Comparison of ENCODE assay signal across 15 cellular contexts in genomic region chr6:44404022-44404714, GRCh38. TPM values are rescaled to one million over a fixed set of nuclear protein-coding genes. Genes with fewer than 3 reads are reported as not detected.
DNase-seq lines count a peak whose midpoint lies in the region; ATAC-seq and TF ChIP-seq lines count a peak whose summit lies in the region.
"Had no signal": no experiment of that assay in that cellular context is flagged by ENCODE, and none has a peak within 500 bp of the region (broad histone marks: within the 10 kb centered on the region; RNA-seq: fewer than 3 reads in every experiment).

No MANE protein-coding gene starts in this region.

- no peaks in the 10 kb centered on the region for H3K4me1 Mint-ChIP-seq in endothelial cell (ENCODE audit: unreplicated experiment)
- H3K4me1 Mint-ChIP-seq in stimulated activated effector memory CD8-positive, alpha-beta T cell treated with anti-CD3 and anti-CD28 coated beads, Interleukin-12 subunit alpha, Interleukin-12 subunit beta, amount 100 ng/mL, for 72 hours = peaks cover 48% of the 10 kb centered on the region
- H3K4me1 Mint-ChIP-seq: H9 had no signal

- TF ChIP-seq CTCF in HEK293 (tag by site-specific recombination; IDR thresholded peaks at IDR 0.05) = no peak
- no peak for TF ChIP-seq CTCF in endothelial cell (IDR thresholded peaks at IDR 0.05; ENCODE audit: unreplicated experiment)

- no peaks in the 10 kb centered on the region for H3K4me1 ChIP-seq in HEK293 (ENCODE audit: control insufficient read depth, insufficient read depth, low read length)
- H3K4me1 ChIP-seq: BLaER1 treated with 17β-estradiol and CSF1 and Interleukin-3, amounts not matched to agents 10 nM and 100 nM had no signal

- DNase-seq in SK-N-MC (ENCODE audit: low read depth, low spot score) (no peak), endothelial cell (ENCODE audit: low spot score) (no peak), caudate nucleus (lab: John Stamatoyannopoulos, UW) (no peak)
- no peak for DNase-seq in stimulated activated effector memory CD8-positive, alpha-beta T cell treated with anti-CD3 and anti-CD28 coated beads, Interleukin-12 subunit alpha, Interleukin-12 subunit beta, amount 100 ng/mL, for 72 hours (ENCODE audit: low spot score in 2 of 2)
- DNase-seq: ACHN; CD4-positive, CD25-positive, alpha-beta regulatory T cell; DMS79; EL; GOT3; H9; HFFc6 had no signal

- CTCF ChIA-PET in HEK293 (lab: Yijun Ruan, JAX) = interaction anchor here (0.8 to 1.0 kb wide), 3 partner anchors 14 to 53 kb away, joined by 3 to 5 read pairs (median 3); no protein-coding TSS in a partner anchor

- POLR2A ChIA-PET in HEK293 (lab: Yijun Ruan, JAX) = interaction anchor here (0.6 to 1.3 kb wide), 2 partner anchors 17 to 103 kb away, joined by 3 to 9 read pairs; partner anchors contain the start of gene CDC5L

- H3K27ac Mint-ChIP-seq in endothelial cell (ENCODE audit: unreplicated experiment) = peak overlapping the region; percentile 24
- peak overlapping the region; percentile 50 for H3K27ac Mint-ChIP-seq in stimulated activated effector memory CD8-positive, alpha-beta T cell treated with anti-CD3 and anti-CD28 coated beads, Interleukin-12 subunit alpha, Interleukin-12 subunit beta, amount 100 ng/mL, for 72 hours
- H3K27ac Mint-ChIP-seq: H9, HFFc6 had no signal

- no peak for ATAC-seq in stimulated activated effector memory CD8-positive, alpha-beta T cell treated with anti-CD3 and anti-CD28 coated beads, Interleukin-12 subunit alpha, Interleukin-12 subunit beta, amount 100 ng/mL, for 72 hours
- ATAC-seq in GM18502 (IDR thresholded peaks at IDR 0.05; ENCODE audit: poor library complexity, unreplicated experiment) (no peak), GM21528 (IDR thresholded peaks at IDR 0.05; ENCODE audit: low FRiP score, unreplicated experiment) (no peak)

- H3K9me3 ChIP-seq in HEK293 (ENCODE audit: control insufficient read depth, insufficient read depth, low read depth, low read length) = no peaks in the 10 kb centered on the region
- no peaks in the 10 kb centered on the region for H3K9me3 ChIP-seq in SK-N-MC (ENCODE audit: low read depth, low read length)

- no peaks in the 10 kb centered on the region for H3K9me3 Mint-ChIP-seq in endothelial cell (ENCODE audit: unreplicated experiment)
- no peaks in the 10 kb centered on the region for H3K9me3 Mint-ChIP-seq in stimulated activated effector memory CD8-positive, alpha-beta T cell treated with anti-CD3 and anti-CD28 coated beads, Interleukin-12 subunit alpha, Interleukin-12 subunit beta, amount 100 ng/mL, for 72 hours
- H3K9me3 Mint-ChIP-seq: H9, HFFc6 had no signal

- no peaks in the 10 kb centered on the region for H3K27me3 Mint-ChIP-seq in endothelial cell (ENCODE audit: unreplicated experiment)

- peaks cover 29% of the 10 kb centered on the region for H3K36me3 Mint-ChIP-seq in endothelial cell (ENCODE audit: low read depth, unreplicated experiment)
- peaks cover 92% of the 10 kb centered on the region for H3K36me3 Mint-ChIP-seq in stimulated activated effector memory CD8-positive, alpha-beta T cell treated with anti-CD3 and anti-CD28 coated beads, Interleukin-12 subunit alpha, Interleukin-12 subunit beta, amount 100 ng/mL, for 72 hours

- H3K36me3 ChIP-seq in HEK293 (ENCODE audit: control insufficient read depth in 2 of 2, insufficient read depth in 1 of 2, low read length in 2 of 2) (peaks cover 75 to 85% of the 10 kb centered on the region in 2 experiments), SK-N-MC (ENCODE audit: insufficient read depth, low read length) (peaks cover 88% of the 10 kb centered on the region)

- H3K27ac ChIP-seq in HEK293 (ENCODE audit: extremely low read depth, low read depth, low read length) (no peak overlapping the region), SK-N-MC (peak overlapping the region; percentile 17; the same call in 1 of the 2 replicates), caudate nucleus (ENCODE audit: low read depth, low read length) (no peak overlapping the region)
- H3K27ac ChIP-seq: BLaER1 treated with 17β-estradiol and CSF1 and Interleukin-3, amounts not matched to agents 10 nM and 100 nM had no signal

- peak overlapping the region; percentile 65 for H3K4me3 Mint-ChIP-seq in endothelial cell (ENCODE audit: unreplicated experiment)
- no peak overlapping the region for H3K4me3 Mint-ChIP-seq in stimulated activated effector memory CD8-positive, alpha-beta T cell treated with anti-CD3 and anti-CD28 coated beads, Interleukin-12 subunit alpha, Interleukin-12 subunit beta, amount 100 ng/mL, for 72 hours
- H3K4me3 Mint-ChIP-seq: CD4-positive, CD25-positive, alpha-beta regulatory T cell; H9; HFFc6 had no signal

- no peak overlapping the region for H3K9ac ChIP-seq in SK-N-MC (ENCODE audit: insufficient read length)
- H3K9ac ChIP-seq: BLaER1 treated with 17β-estradiol and CSF1 and Interleukin-3, amounts not matched to agents 10 nM and 100 nM had no signal

- H3K4me3 ChIP-seq in HEK293 (ENCODE audit: low read depth, low read length) (no peak overlapping the region), SK-N-MC (no peak overlapping the region)
- H3K4me3 ChIP-seq: BLaER1 treated with 17β-estradiol and CSF1 and Interleukin-3, amounts not matched to agents 10 nM and 100 nM had no signal

TF ChIP-seq in HEK293, 187 proteins besides CTCF, POLR2A, EP300 and RAD21:
- TF ChIP-seq ZNF121 (tag by site-specific recombination; IDR thresholded peaks at IDR 0.05) (peak; percentile 63; the same call in 1 of the 2 replicates), ZNF175 (tag by site-specific recombination; IDR thresholded peaks at IDR 0.05) (no peak)

RNA-seq across cellular contexts. Expression of gene CDC5L, which starts 16.7 kb away (rescaled TPM):
- 17.3 TPM for total RNA-seq in endothelial cell (ENCODE audit: unreplicated experiment)
